ENCODE assay signal across 26 cellular contexts in the genomic region with DNA sequence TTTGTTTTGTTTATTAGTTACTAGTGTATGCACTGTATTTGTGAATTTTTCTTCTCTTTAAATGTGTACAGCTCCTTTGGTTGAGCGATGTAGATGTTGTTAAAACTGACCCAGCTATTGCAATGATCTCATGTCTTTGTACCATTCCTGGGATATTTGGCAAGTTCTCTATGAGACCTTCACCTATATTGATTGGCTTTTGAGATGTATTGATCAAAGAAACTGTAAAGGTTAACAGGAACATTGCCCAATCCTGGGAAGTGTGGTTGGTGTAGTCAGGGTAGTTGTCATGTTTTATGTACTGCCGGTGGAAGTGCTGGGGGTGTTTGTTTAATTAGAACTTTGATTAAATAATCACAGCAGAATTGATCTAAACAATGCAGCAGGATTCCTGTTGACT. TPM values are rescaled to one million over a fixed set of nuclear protein-coding genes. Genes with fewer than 3 reads are reported as not detected.
"Had no signal": no experiment of that assay in that cellular context is flagged by ENCODE, and none has a peak within 500 bp of the region (broad histone marks: within the 10 kb centered on the region; RNA-seq: fewer than 3 reads in every experiment).

No MANE protein-coding gene starts in this region.

- H3K4me1 ChIP-seq: esophagus squamous epithelium, gastrocnemius medialis, left ventricle myocardium inferior, lower lobe of right lung had no signal

- ATAC-seq: esophagus mucosa; gastrocnemius medialis; heart right ventricle; left cardiac atrium; lower lobe of right lung; mucosa of descending colon; naive thymus-derived CD4-positive, alpha-beta T cell had no signal

- H3K4me3 ChIP-seq: coronary artery, dorsolateral prefrontal cortex, esophagus squamous epithelium, gastrocnemius medialis, heart right ventricle, left ventricle myocardium inferior, lower lobe of right lung, mucosa of descending colon had no signal

- H3K27ac ChIP-seq: coronary artery, dorsolateral prefrontal cortex, epithelial cell of prostate, esophagus squamous epithelium, gastrocnemius medialis, heart right ventricle, left ventricle myocardium inferior, lower lobe of right lung had no signal

- H3K9me3 ChIP-seq: esophagus squamous epithelium, gastrocnemius medialis, lower lobe of right lung, mucosa of descending colon had no signal

- FAIRE-seq: colon, endometrium, islet of Langerhans, keratinocyte had no signal

- H3K36me3 ChIP-seq: esophagus squamous epithelium, gastrocnemius medialis, lower lobe of right lung had no signal

- H3K27me3 ChIP-seq: dorsolateral prefrontal cortex, esophagus squamous epithelium, gastrocnemius medialis, heart right ventricle had no signal

- DNase-seq: dermis blood vessel endothelial cell; dorsolateral prefrontal cortex; effector CD4-positive, alpha-beta T cell; effector memory CD4-positive, alpha-beta T cell; erythroblast; esophagus squamous epithelium; foreskin fibroblast; foreskin melanocyte; gastrocnemius medialis; glutamatergic neuron; head of caudate nucleus; heart right ventricle; hippocampal formation; left cardiac atrium; left ventricle myocardium inferior; lower lobe of right lung; mesenchymal stem cell; mucosa of descending colon; naive thymus-derived CD4-positive, alpha-beta T cell had no signal

RNA-seq across cellular contexts. Expression of a gene that starts 43.1 kb away (rescaled TPM):
- polyA plus RNA-seq: naive thymus-derived CD4-positive, alpha-beta T cell had no signal
